12 cellular contexts compared by ENCODE assay signal in the genomic region with DNA sequence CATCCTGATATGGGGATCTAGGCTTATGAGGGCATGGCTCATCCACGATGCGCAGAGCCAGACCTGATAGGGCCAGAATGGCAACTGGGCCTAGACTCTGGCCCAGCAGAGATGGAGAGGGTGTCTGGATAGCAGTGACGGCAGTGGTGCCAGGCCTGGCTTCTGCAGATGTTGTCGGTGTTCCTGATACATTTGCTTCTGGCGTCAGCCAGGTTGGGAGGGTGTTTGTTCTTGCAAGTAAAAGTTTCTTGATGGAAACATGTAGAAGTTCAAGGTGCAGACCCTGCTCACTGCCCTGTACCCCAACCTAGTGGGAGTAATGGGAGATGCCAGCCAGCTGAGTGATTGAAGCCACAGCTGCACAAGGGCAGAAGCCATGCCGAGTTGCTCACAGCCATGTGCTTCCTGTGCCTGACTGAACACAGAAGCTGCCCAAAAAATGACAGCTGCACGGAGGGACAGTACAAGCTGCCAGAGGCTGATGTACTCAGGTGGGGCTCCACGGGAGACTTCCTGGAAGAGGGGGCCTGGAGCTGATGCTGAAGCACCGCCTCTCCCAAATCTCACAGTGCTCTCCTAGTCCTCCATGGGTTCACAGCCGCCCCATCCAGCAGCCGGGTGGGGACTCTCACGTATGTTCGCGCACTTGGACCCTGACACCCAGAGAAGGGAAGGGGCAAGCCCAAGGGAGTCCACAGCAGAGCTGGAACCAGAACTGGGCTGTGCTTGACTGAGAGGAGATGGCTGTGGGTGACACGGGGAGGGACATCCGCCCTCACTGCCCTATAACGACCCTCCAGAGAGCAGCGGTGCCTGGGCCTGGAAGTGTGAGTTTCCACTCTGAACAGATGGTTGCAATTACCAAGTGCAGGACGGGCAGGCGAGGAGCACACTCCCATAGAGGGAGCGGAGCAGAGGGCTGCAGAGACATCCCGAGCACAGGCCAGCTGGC.
DNase-seq lines count a peak whose midpoint lies in the region; ATAC-seq and TF ChIP-seq lines count a peak whose summit lies in the region.
"Had no signal": no experiment of that assay in that cellular context is flagged by ENCODE, and none has a peak within 500 bp of the region (broad histone marks: within the 10 kb centered on the region; RNA-seq: fewer than 3 reads in every experiment).

No MANE protein-coding gene starts in this region.

- H3K9me3 ChIP-seq in mucosa of descending colon: no peaks in the 10 kb centered on the region
- H3K9me3 ChIP-seq: neutrophil had no signal

- no peak for TF ChIP-seq CTCF in mucosa of descending colon (IDR thresholded peaks at IDR 0.05)

- peak; percentile 5 for ATAC-seq in mucosa of descending colon
- ATAC-seq in HG03457 (IDR thresholded peaks at IDR 0.05; ENCODE audit: unreplicated experiment): no peak
- no peak for ATAC-seq in GM21529 (IDR thresholded peaks at IDR 0.05; ENCODE audit: unreplicated experiment)
- no peak for ATAC-seq in HG03097 (IDR thresholded peaks at IDR 0.05; ENCODE audit: low FRiP score, unreplicated experiment)
- ATAC-seq: stimulated activated naive B cell treated with anti-CD40 and anti-IgM and Interleukin-4, amounts not matched to agents 10 μg/mL and 1 μg/mL and 100 μg/mL, for 72 hours had no signal

- H3K4me1 ChIP-seq in mucosa of descending colon (ENCODE audit: low read depth): peaks cover 2% of the 10 kb centered on the region

- H3K4me3 ChIP-seq in Jurkat, Clone E6-1 (ENCODE audit: low read length): no peak overlapping the region
- no peak overlapping the region for H3K4me3 ChIP-seq in mucosa of descending colon

- DNase-seq in AG20443 (ENCODE audit: low spot score) (peak; percentile 90), fibroblast of gingiva (ENCODE audit: low read depth) (peak; percentile 74), mucosa of descending colon (peak in 1 of 3 donors; percentile 58), NCI-H187 treated with DMSO at 0.1 percent for 48 hours (lab: John Stamatoyannopoulos, UW) (no peak)
- peak; percentile 4 for DNase-seq in Jurkat, Clone E6-1 (ENCODE audit: low read depth, low spot score)
- DNase-seq: GOT3; NCI-H1105 treated with DMSO at 0.1 percent for 48 hours; stimulated activated naive B cell treated with anti-CD40 and anti-IgM and Interleukin-4, amounts not matched to agents 10 μg/mL and 1 μg/mL and 100 μg/mL, for 72 hours had no signal

- intact Hi-C loops in mucosa of descending colon (cut with DNase I, micrococcal nuclease): loop anchor here in 1 of 2 donors (10.0 kb wide), 1 partner anchor 176 kb away; no protein-coding TSS in a partner anchor

- H3K36me3 ChIP-seq in mucosa of descending colon (ENCODE audit: low read depth): no peaks in the 10 kb centered on the region
- H3K36me3 ChIP-seq: neutrophil had no signal
